In the genomic region with DNA sequence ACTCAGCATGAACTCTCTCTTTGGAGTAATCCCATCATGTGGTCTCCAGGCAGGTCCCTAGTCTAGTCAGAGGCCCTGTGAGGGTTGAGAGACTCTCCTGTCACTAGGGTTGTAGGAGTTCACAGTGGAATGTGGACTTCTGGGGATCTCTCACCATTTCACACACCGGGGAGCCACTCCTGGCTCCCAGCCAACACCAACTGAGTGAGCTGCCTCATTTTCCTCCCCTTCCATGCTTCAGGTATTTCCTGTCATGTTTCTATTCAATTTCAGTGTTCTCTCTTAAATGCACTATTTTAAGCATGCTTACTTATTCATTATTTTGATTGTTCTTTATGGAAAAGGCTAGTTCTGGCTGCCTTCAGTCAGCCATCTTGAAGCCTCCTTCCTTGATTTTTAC, we compare ENCODE assay signal across 21 cellular contexts.
"Had no signal": no experiment of that assay in that cellular context is flagged by ENCODE, and none has a peak within 500 bp of the region (broad histone marks: within the 10 kb centered on the region; RNA-seq: fewer than 3 reads in every experiment).

No MANE protein-coding gene starts in this region.

- H3K9me3 ChIP-seq: SJSA1 had no signal

- H3K27me3 Mint-ChIP-seq: IgD-negative memory B cell had no signal

- H3K36me3 Mint-ChIP-seq: IgD-negative memory B cell had no signal

- H3K27ac ChIP-seq: HL-60, SJSA1, SK-N-MC had no signal

- H3K27ac Mint-ChIP-seq: IgD-negative memory B cell had no signal

- H3K4me1 ChIP-seq: SJSA1 had no signal

- H3K4me3 ChIP-seq: SJSA1, SK-N-MC had no signal

- H3K27me3 ChIP-seq: SJSA1 had no signal

- H3K4me3 Mint-ChIP-seq: IgD-negative memory B cell had no signal

- H3K36me3 ChIP-seq: SJSA1 had no signal

- DNase-seq: KBM-7, MV-4-11, NCI-H1048, NCI-H1105, NCI-H1417, NCI-H1436 treated with DMSO at 0.1 percent for 48 hours, NCI-H1694, NCI-H187 treated with DMSO at 0.1 percent for 48 hours, NCI-H2029 treated with DMSO at 0.1 percent for 48 hours, NCI-H2171, NCI-H226, NCI-H524, NCI-H526 treated with DMSO at 0.1 percent for 48 hours, NCI-H774, Right ventricle myocardium superior, RPMI8226, SIG-M5 had no signal
